ENCODE assay signal across 8 cellular contexts in the genomic region with DNA sequence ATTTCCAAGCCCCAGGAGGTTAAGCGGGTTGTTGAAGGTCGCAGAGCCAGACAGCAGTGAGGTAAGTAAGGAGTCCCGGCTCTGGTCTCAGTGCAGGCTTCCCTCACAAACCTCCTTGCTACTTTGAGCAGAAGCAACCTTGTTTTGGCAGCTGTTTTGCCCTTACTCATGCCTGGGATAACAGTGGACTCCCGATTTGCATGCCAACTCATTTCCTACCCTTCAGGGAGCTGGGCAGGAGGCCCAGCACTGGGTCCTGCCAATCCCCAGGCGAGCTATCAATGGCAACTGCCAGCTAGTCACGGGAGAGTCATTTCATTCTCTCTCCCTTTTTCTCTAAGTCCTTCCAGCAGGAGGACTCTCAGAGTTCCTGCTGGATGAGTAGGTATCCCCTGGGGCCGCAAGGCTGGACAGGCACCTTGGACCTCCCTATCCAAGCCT.
DNase-seq lines count a peak whose midpoint lies in the region; ATAC-seq and TF ChIP-seq lines count a peak whose summit lies in the region.

No MANE protein-coding gene starts in this region.

- H3K27ac Mint-ChIP-seq in activated CD8-positive, alpha-beta memory T cell treated with anti-CD3 and anti-CD28 coated beads, Interleukin-2, amount 10 ng/mL, durations not matched to agents 7 days and 5 days: no peak overlapping the region
- H3K27ac Mint-ChIP-seq in glutamatergic neuron (ENCODE audit: unreplicated experiment): no peak overlapping the region

- CTCF ChIA-PET in activated CD8-positive, alpha-beta memory T cell treated with anti-CD3 and anti-CD28 coated beads, Interleukin-2, amount 10 ng/mL, durations not matched to agents 7 days and 5 days (lab: Charles Lee): interaction anchor here (9.2 kb wide), 1 partner anchor 218 kb away, joined by 105 read pairs; no protein-coding TSS in a partner anchor

- no peak overlapping the region for H3K27ac ChIP-seq in foreskin keratinocyte

- TF ChIP-seq CTCF in foreskin keratinocyte (conservative IDR thresholded peaks at IDR 0.05) (peak; percentile 48), glutamatergic neuron (IDR thresholded peaks at IDR 0.05; ENCODE audit: partially characterized antibody, unreplicated experiment) (no peak)

- in situ Hi-C loops in SK-MEL-5 (cut with HindIII; ENCODE audit: low pct_unique_long_range_greater_than_20kb, low sequenced_read_pairs): no loop called here

- H3K27me3 Mint-ChIP-seq in activated CD8-positive, alpha-beta memory T cell treated with anti-CD3 and anti-CD28 coated beads, Interleukin-2, amount 10 ng/mL, durations not matched to agents 7 days and 5 days: peaks cover 20% of the 10 kb centered on the region
- peaks cover 8% of the 10 kb centered on the region for H3K27me3 Mint-ChIP-seq in glutamatergic neuron (ENCODE audit: unreplicated experiment)

- no peaks in the 10 kb centered on the region for H3K27me3 ChIP-seq in foreskin keratinocyte

- DNase-seq in GM03348 (ENCODE audit: low spot score) (peak; percentile 90), SK-MEL-5 (ENCODE audit: low read depth, low spot score) (peak; percentile 66), foreskin keratinocyte (peak; percentile 90 to 96), posterior cingulate gyrus (peak; percentile 32 to 95 (median 64)), SKM-1 treated with dmso at 0.1 percent for 144 hours (lab: John Stamatoyannopoulos, UW; ENCODE audit: unreplicated experiment) (no peak), glutamatergic neuron (no peak), DMS79 treated with DMSO at 0.1 percent for 48 hours (lab: John Stamatoyannopoulos, UW) (no peak)
- no peak for DNase-seq in activated CD8-positive, alpha-beta memory T cell treated with anti-CD3 and anti-CD28 coated beads, Interleukin-2, amount 10 ng/mL, durations not matched to agents 7 days and 5 days

- peaks cover 6% of the 10 kb centered on the region for H3K4me1 ChIP-seq in foreskin keratinocyte

- peaks cover 24% of the 10 kb centered on the region for H3K4me1 Mint-ChIP-seq in activated CD8-positive, alpha-beta memory T cell treated with anti-CD3 and anti-CD28 coated beads, Interleukin-2, amount 10 ng/mL, durations not matched to agents 7 days and 5 days
- peaks cover 2% of the 10 kb centered on the region for H3K4me1 Mint-ChIP-seq in glutamatergic neuron (ENCODE audit: low read depth, unreplicated experiment)

- intact Hi-C loops in posterior cingulate gyrus (cut with DNase I): no loop called here

- H3K4me3 Mint-ChIP-seq in activated CD8-positive, alpha-beta memory T cell treated with anti-CD3 and anti-CD28 coated beads, Interleukin-2, amount 10 ng/mL, durations not matched to agents 7 days and 5 days: no peak overlapping the region
- H3K4me3 Mint-ChIP-seq in glutamatergic neuron (ENCODE audit: unreplicated experiment): no peak overlapping the region

- ATAC-seq in foreskin keratinocyte: peak; percentile 97
- ATAC-seq in activated CD8-positive, alpha-beta memory T cell treated with anti-CD3 and anti-CD28 coated beads, Interleukin-2, amount 10 ng/mL, durations not matched to agents 7 days and 5 days: no peak

- no peaks in the 10 kb centered on the region for H3K36me3 Mint-ChIP-seq in activated CD8-positive, alpha-beta memory T cell treated with anti-CD3 and anti-CD28 coated beads, Interleukin-2, amount 10 ng/mL, durations not matched to agents 7 days and 5 days
- H3K36me3 Mint-ChIP-seq in glutamatergic neuron (ENCODE audit: unreplicated experiment): no peaks in the 10 kb centered on the region

- no peaks in the 10 kb centered on the region for H3K9me3 Mint-ChIP-seq in activated CD8-positive, alpha-beta memory T cell treated with anti-CD3 and anti-CD28 coated beads, Interleukin-2, amount 10 ng/mL, durations not matched to agents 7 days and 5 days (ENCODE audit: low read depth)
- peaks cover 5% of the 10 kb centered on the region for H3K9me3 Mint-ChIP-seq in glutamatergic neuron (ENCODE audit: unreplicated experiment)

Comparison
In these comparisons a context has a peak if more than half of its experiments do, and no peak if none do; other contexts are left out.
1. DNase-seq: peak in GM03348 (single experiment), SK-MEL-5 (single experiment), foreskin keratinocyte (2 of 2) and posterior cingulate gyrus (10 of 10); none in activated CD8-positive, alpha-beta memory T cell treated with anti-CD3 and anti-CD28 coated beads, Interleukin-2, amount 10 ng/mL, durations not matched to agents 7 days and 5 days (single experiment), SKM-1 treated with dmso at 0.1 percent for 144 hours (single experiment), glutamatergic neuron (single experiment) and DMS79 treated with DMSO at 0.1 percent for 48 hours (single experiment).